19 cellular contexts compared by ENCODE assay signal in the genomic region with DNA sequence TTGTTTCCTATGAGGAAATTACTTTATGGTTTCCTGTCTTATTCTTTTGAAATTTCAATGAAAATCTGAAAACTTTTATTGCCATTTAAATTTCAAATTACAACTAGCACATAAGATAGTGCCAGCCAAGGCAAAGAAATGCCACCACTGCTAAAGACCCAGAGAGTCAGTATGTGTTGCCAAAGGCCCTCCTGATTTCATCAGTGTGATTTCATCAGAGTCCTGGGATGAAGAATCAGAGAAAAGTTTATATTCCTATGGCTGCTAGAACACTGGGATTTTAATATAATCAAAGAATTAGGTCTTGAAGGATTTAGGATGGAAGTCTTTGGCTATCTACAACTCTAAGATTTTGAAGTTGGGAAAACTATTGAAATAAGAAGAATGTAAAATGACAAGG.
DNase-seq lines count a peak whose midpoint lies in the region; ATAC-seq and TF ChIP-seq lines count a peak whose summit lies in the region.
"Had no signal": no experiment of that assay in that cellular context is flagged by ENCODE, and none has a peak within 500 bp of the region (broad histone marks: within the 10 kb centered on the region; RNA-seq: fewer than 3 reads in every experiment).

No MANE protein-coding gene starts in this region.

- peak overlapping the region; percentile 43 for H3K27ac ChIP-seq in SK-N-MC
- H3K27ac ChIP-seq in sigmoid colon = no peak overlapping the region

- TF ChIP-seq CTCF in AG10803 (conservative IDR thresholded peaks at IDR 0.05; ENCODE audit: low read length) = no peak
- TF ChIP-seq CTCF in fibroblast of mammary gland (conservative IDR thresholded peaks at IDR 0.05; ENCODE audit: control insufficient read depth, insufficient read depth, low read depth, low read length) = no peak
- no peak for TF ChIP-seq CTCF in mesothelial cell of epicardium (IDR thresholded peaks at IDR 0.05; ENCODE audit: unreplicated experiment)
- TF ChIP-seq CTCF in sigmoid colon (IDR thresholded peaks at IDR 0.05) = no peak
- no peak for TF ChIP-seq CTCF in GM10266 (IDR thresholded peaks at IDR 0.05; ENCODE audit: control insufficient read depth, insufficient read depth, low read depth, missing control alignments)

- no peak overlapping the region for H3K4me3 Mint-ChIP-seq in mesothelial cell of epicardium
- H3K4me3 Mint-ChIP-seq: CD4-positive, alpha-beta T cell had no signal

- H3K4me3 ChIP-seq in AG10803 (ENCODE audit: low read length) (no peak overlapping the region), SK-N-MC (no peak overlapping the region), fibroblast of mammary gland (ENCODE audit: control insufficient read depth, low read depth, low read length) (no peak overlapping the region), sigmoid colon (no peak overlapping the region)

- no peaks in the 10 kb centered on the region for H3K4me1 ChIP-seq in sigmoid colon
- H3K4me1 ChIP-seq: Caco-2 had no signal

- TF ChIP-seq EP300 in sigmoid colon (IDR thresholded peaks at IDR 0.05) = no peak

- no peak for TF ChIP-seq POLR2A in sigmoid colon (IDR thresholded peaks at IDR 0.05)

- H3K9me3 Mint-ChIP-seq in mesothelial cell of epicardium = peaks cover 19% of the 10 kb centered on the region
- H3K9me3 Mint-ChIP-seq: CD4-positive, alpha-beta T cell had no signal

- H3K9me3 ChIP-seq in SK-N-MC (ENCODE audit: low read depth, low read length) (no peaks in the 10 kb centered on the region), sigmoid colon (no peaks in the 10 kb centered on the region)
- H3K9me3 ChIP-seq: Caco-2 had no signal

- H3K36me3 ChIP-seq in SK-N-MC (ENCODE audit: insufficient read depth, low read length) = no peaks in the 10 kb centered on the region
- H3K36me3 ChIP-seq in sigmoid colon = no peaks in the 10 kb centered on the region

- DNase-seq in AG10803 (ENCODE audit: low read depth) = peak; percentile 30
- DNase-seq in SK-N-MC (ENCODE audit: low read depth, low spot score) = no peak
- DNase-seq in fibroblast of mammary gland (ENCODE audit: low read depth) = peak; percentile 14
- no peak for DNase-seq in mesothelial cell of epicardium (ENCODE audit: low spot score in 2 of 2, unreplicated experiment in 2 of 2)
- DNase-seq in sigmoid colon = no peak
- no peak for DNase-seq in NCI-H510A treated with DMSO at 0.1 percent for 48 hours (lab: John Stamatoyannopoulos, UW)
- DNase-seq in GM10266 (ENCODE audit: extremely low spot score) = no peak
- DNase-seq: Caco-2; CD4-positive, alpha-beta T cell; GOT3; KBM-7; MV-4-11; NCI-H187; NCI-H2107; NCI-H510A; NCI-H774; OCI-M1; SHP77 had no signal

- peak overlapping the region; percentile 15 for H3K27ac Mint-ChIP-seq in mesothelial cell of epicardium
- H3K27ac Mint-ChIP-seq: CD4-positive, alpha-beta T cell had no signal

- ATAC-seq in HG02798 (IDR thresholded peaks at IDR 0.05; ENCODE audit: poor library complexity, unreplicated experiment) = no peak

- H3K27me3 Mint-ChIP-seq in mesothelial cell of epicardium (ENCODE audit: low read depth) = no peaks in the 10 kb centered on the region
- H3K27me3 Mint-ChIP-seq: CD4-positive, alpha-beta T cell had no signal

- H3K27me3 ChIP-seq in sigmoid colon = no peaks in the 10 kb centered on the region

- peaks cover 28% of the 10 kb centered on the region for H3K4me1 Mint-ChIP-seq in mesothelial cell of epicardium

- no peak overlapping the region for H3K9ac ChIP-seq in SK-N-MC (ENCODE audit: insufficient read length)

- intact Hi-C loops in sigmoid colon (cut with DNase I) = no loop called here

- H3K36me3 Mint-ChIP-seq in mesothelial cell of epicardium = peaks cover 12% of the 10 kb centered on the region

Comparison
In these comparisons a context has a peak if more than half of its experiments do, and no peak if none do; other contexts are left out.
1. DNase-seq: peak in AG10803 (single experiment) and fibroblast of mammary gland (single experiment); none in SK-N-MC (single experiment), mesothelial cell of epicardium (0 of 2), sigmoid colon (single experiment), NCI-H510A treated with DMSO at 0.1 percent for 48 hours (single experiment) and GM10266 (single experiment).